In genomic region chr6:4472222-4472621, GRCh38 we compare ENCODE assay signal across 38 cellular contexts.
"Had no signal": no experiment of that assay in that cellular context is flagged by ENCODE, and none has a peak within 500 bp of the region (broad histone marks: within the 10 kb centered on the region; RNA-seq: fewer than 3 reads in every experiment).

No MANE protein-coding gene starts in this region.

- H3K27ac ChIP-seq: adrenal gland, body of pancreas, brain microvascular endothelial cell, breast epithelium, WERI-Rb-1 had no signal

- H3K4me3 ChIP-seq: adrenal gland, body of pancreas, breast epithelium had no signal

- ATAC-seq: activated CD4-positive, alpha-beta T cell treated with anti-CD3 and anti-CD28 coated beads for 36 hours; activated CD4-positive, CD25-positive, alpha-beta regulatory T cell treated with anti-CD3 and anti-CD28 coated beads, Interleukin-2, amount 50 U/mL, for 24 hours; activated CD8-positive, alpha-beta T cell treated with anti-CD3 and anti-CD28 coated beads for 36 hours; activated naive CD4-positive, alpha-beta T cell treated with anti-CD3 and anti-CD28 coated beads, Interleukin-2, amount 50 U/mL, for 72 hours; activated T-cell treated with anti-CD3 and anti-CD28 coated beads, Interleukin-2, amount 50 U/mL, for 4 hours; activated T-cell treated with anti-CD3 and anti-CD28 coated beads, Interleukin-2, amount 50 U/mL, for 72 hours; activated T-helper 17 cell treated with anti-CD3 and anti-CD28 coated beads, Interleukin-2, amount 50 U/mL, for 72 hours; body of pancreas; WTC11 had no signal

- DNase-seq: activated CD4-positive, alpha-beta memory T cell treated with anti-CD3 and anti-CD28 coated beads for 36 hours; activated CD4-positive, alpha-beta T cell treated with anti-CD3 and anti-CD28 coated beads for 1 hour; activated CD4-positive, alpha-beta T cell treated with anti-CD3 and anti-CD28 coated beads for 36 hours; activated CD4-positive, alpha-beta T cell treated with anti-CD3 and anti-CD28 coated beads, Interleukin-2, amount 10 ng/mL, durations not matched to agents 24 days and 14 days; activated CD4-positive, alpha-beta T cell treated with anti-CD3 and anti-CD28 coated beads, Interleukin-2, amount 50 U/mL, for 1 hour; activated CD4-positive, alpha-beta T cell treated with anti-CD3 and anti-CD28 coated beads, Interleukin-2, amount 50 U/mL, for 4 hours; activated CD4-positive, CD25-positive, alpha-beta regulatory T cell; activated CD8-positive, alpha-beta memory T cell treated with anti-CD3 and anti-CD28 coated beads, Interleukin-2, amount 50 U/mL, for 4 hours; activated CD8-positive, alpha-beta T cell treated with anti-CD3 and anti-CD28 coated beads for 36 hours; activated effector memory CD4-positive, alpha-beta T cell treated with anti-CD3 and anti-CD28 coated beads, Interleukin-2, amount 50 U/mL, for 16 hours; activated gamma-delta T cell treated with Interleukin-2 at 50 U/mL for 16 hours; activated naive CD4-positive, alpha-beta T cell; activated naive CD4-positive, alpha-beta T cell treated with anti-CD3 and anti-CD28 coated beads for 36 hours; activated naive CD4-positive, alpha-beta T cell treated with anti-CD3 and anti-CD28 coated beads, Interleukin-2, amount 50 U/mL, for 16 hours; activated naive CD8-positive, alpha-beta T cell treated with anti-CD3 and anti-CD28 coated beads for 36 hours; activated T-cell treated with anti-CD3 and anti-CD28 coated beads for 4 hours; activated T-cell treated with anti-CD3 and anti-CD28 coated beads, Interleukin-2, amount 50 U/mL, for 1 hour; activated T-cell treated with anti-CD3 and anti-CD28 coated beads, Interleukin-2, amount 50 U/mL, for 4 hours; activated T-cell treated with anti-CD3 and anti-CD28 coated beads, Interleukin-2, amount 50 U/mL, for 72 hours; adrenal gland; amniotic stem cell; aorta; body of pancreas; brain microvascular endothelial cell; central memory CD4-positive, alpha-beta T cell; SW 1271; T-helper 1 cell; T-helper 2 cell; T-helper 9 cell; WERI-Rb-1 had no signal

- H3K27me3 Mint-ChIP-seq: activated CD4-positive, alpha-beta T cell treated with anti-CD3 and anti-CD28 coated beads, Interleukin-2, amount 10 ng/mL, durations not matched to agents 24 days and 14 days; activated CD8-positive, alpha-beta T cell treated with anti-CD3 and anti-CD28 coated beads for 36 hours had no signal

- H3K4me3 Mint-ChIP-seq: activated CD4-positive, alpha-beta memory T cell treated with anti-CD3 and anti-CD28 coated beads for 36 hours; activated CD4-positive, alpha-beta T cell treated with anti-CD3 and anti-CD28 coated beads for 36 hours; activated CD4-positive, alpha-beta T cell treated with anti-CD3 and anti-CD28 coated beads, Interleukin-2, amount 10 ng/mL, durations not matched to agents 24 days and 14 days; activated CD8-positive, alpha-beta T cell treated with anti-CD3 and anti-CD28 coated beads for 36 hours; activated naive CD4-positive, alpha-beta T cell treated with anti-CD3 and anti-CD28 coated beads for 36 hours; activated naive CD8-positive, alpha-beta T cell treated with anti-CD3 and anti-CD28 coated beads for 36 hours; activated T-cell treated with anti-CD3 and anti-CD28 coated beads, Interleukin-2, amount 50 U/mL, for 4 hours; activated T-cell treated with anti-CD3 and anti-CD28 coated beads, Interleukin-2, amount 50 U/mL, for 72 hours; activated T-helper 1 cell treated with anti-CD3 and anti-CD28 coated beads, Interleukin-12 subunit alpha, Interleukin-12 subunit beta, Interleukin-2, Interleukin-4 antibody, amounts not matched to agents 30 ng/mL and 10 ng/mL and 1 ng/mL, durations not matched to agents 14 hours and 24 hours and 36 hours; activated T-helper 17 cell treated with anti-CD3 and anti-CD28 coated beads, Interleukin-2, amount 50 U/mL, for 72 hours; T-helper 1 cell treated with Interleukin-12 subunit alpha and Interleukin-12 subunit beta and Interleukin-4 antibody, amounts not matched to agents 30 μg/mL and 1 μg/mL, for 36 hours; T-helper 2 cell treated with Interferon-gamma antibody and Interleukin-4, amounts not matched to agents 5 μg/mL and 100 μg/mL, for 36 hours; WTC11 had no signal

- H3K36me3 ChIP-seq: adrenal gland, brain microvascular endothelial cell, breast epithelium, WERI-Rb-1 had no signal

- H3K9me3 ChIP-seq: adrenal gland had no signal

- H3K4me1 ChIP-seq: adrenal gland, body of pancreas, breast epithelium had no signal

- H3K27me3 ChIP-seq: adrenal gland, body of pancreas, brain microvascular endothelial cell, breast epithelium had no signal

- H3K4me1 Mint-ChIP-seq: activated CD4-positive, alpha-beta T cell treated with anti-CD3 and anti-CD28 coated beads, Interleukin-2, amount 10 ng/mL, durations not matched to agents 24 days and 14 days; activated naive CD8-positive, alpha-beta T cell treated with anti-CD3 and anti-CD28 coated beads for 36 hours; activated T-helper 17 cell treated with anti-CD3 and anti-CD28 coated beads, Interleukin-2, amount 50 U/mL, for 72 hours had no signal

- H3K27ac Mint-ChIP-seq: activated CD4-positive, alpha-beta memory T cell treated with anti-CD3 and anti-CD28 coated beads for 36 hours; activated CD4-positive, alpha-beta T cell treated with anti-CD3 and anti-CD28 coated beads for 36 hours; activated CD4-positive, alpha-beta T cell treated with anti-CD3 and anti-CD28 coated beads, Interleukin-2, amount 10 ng/mL, durations not matched to agents 24 days and 14 days; activated CD8-positive, alpha-beta T cell treated with anti-CD3 and anti-CD28 coated beads for 36 hours; activated naive CD4-positive, alpha-beta T cell treated with anti-CD3 and anti-CD28 coated beads for 36 hours; activated naive CD4-positive, alpha-beta T cell treated with anti-CD3 and anti-CD28 coated beads, Interleukin-2, amount 50 U/mL, for 72 hours; activated naive CD8-positive, alpha-beta T cell treated with anti-CD3 and anti-CD28 coated beads for 36 hours; activated T-cell treated with anti-CD3 and anti-CD28 coated beads, Interleukin-2, amount 50 U/mL, for 72 hours; activated T-helper 1 cell treated with anti-CD3 and anti-CD28 coated beads, Interleukin-12 subunit alpha, Interleukin-12 subunit beta, Interleukin-2, Interleukin-4 antibody, amounts not matched to agents 30 ng/mL and 10 ng/mL and 1 ng/mL, durations not matched to agents 14 hours and 24 hours and 36 hours; activated T-helper 17 cell treated with anti-CD3 and anti-CD28 coated beads, Interleukin-2, amount 50 U/mL, for 72 hours; T-helper 1 cell treated with Interleukin-12 subunit alpha and Interleukin-12 subunit beta and Interleukin-4 antibody, amounts not matched to agents 30 μg/mL and 1 μg/mL, for 36 hours; T-helper 2 cell treated with Interferon-gamma antibody and Interleukin-4, amounts not matched to agents 5 μg/mL and 100 μg/mL, for 36 hours; WTC11 had no signal
